8 cellular contexts compared by ENCODE assay signal in genomic region chr3:184560992-184561328, GRCh38. TPM values are rescaled to one million over a fixed set of nuclear protein-coding genes. Genes with fewer than 3 reads are reported as not detected.
DNase-seq lines count a peak whose midpoint lies in the region; ATAC-seq, FAIRE-seq and TF ChIP-seq lines count a peak whose summit lies in the region.

No MANE protein-coding gene starts in this region.

- peak; percentile 13 for ATAC-seq in HG03439 (IDR thresholded peaks at IDR 0.05; ENCODE audit: unreplicated experiment)

- no peak overlapping the region for H3K27ac ChIP-seq in brain microvascular endothelial cell

- H3K4me3 ChIP-seq in BE2C (ENCODE audit: low read depth, low read length), result peak overlapping the region; percentile 39; the same call in 1 of the 2 replicates
- H3K4me3 ChIP-seq in brain microvascular endothelial cell (ENCODE audit: low read depth, low read length), result peak overlapping the region; percentile 9
- H3K4me3 ChIP-seq in mucosa of stomach (ENCODE audit: low read length), result no peak overlapping the region

- H3K27me3 ChIP-seq in BE2C, result no peaks in the 10 kb centered on the region
- peaks cover 48% of the 10 kb centered on the region for H3K27me3 ChIP-seq in brain microvascular endothelial cell (replicated peaks)
- peaks cover 7% of the 10 kb centered on the region for H3K27me3 ChIP-seq in mucosa of stomach (ENCODE audit: control insufficient read depth, insufficient read depth, low read length)

- in situ Hi-C loops in brain microvascular endothelial cell (cut with HindIII; ENCODE audit: low pct_ligation_motif_present, low sequenced_read_pairs), result no loop called here

- H3K9me3 ChIP-seq in BE2C (no peaks in the 10 kb centered on the region), mucosa of stomach (ENCODE audit: control insufficient read depth, low read length) (no peaks in the 10 kb centered on the region)

- H3K4me1 ChIP-seq in BE2C (peaks cover 10% of the 10 kb centered on the region), mucosa of stomach (ENCODE audit: control insufficient read depth, insufficient read depth, low read length) (peaks cover 79% of the 10 kb centered on the region)

- no peak for FAIRE-seq in urothelium cell line (lab: Jason Lieb, UNC)

- DNase-seq in BE2C (no peak), brain microvascular endothelial cell (no peak), cerebellar cortex (ENCODE audit: low spot score) (no peak), NCI-H1436 treated with DMSO at 0.1 percent for 48 hours (lab: John Stamatoyannopoulos, UW) (no peak), urothelium cell line (ENCODE audit: low spot score) (no peak)
- DNase-seq in stimulated activated CD4-positive, alpha-beta T cell treated with anti-CD3 and anti-CD28 coated beads, Interleukin-2, amount 100 ng/mL, for 24 hours, result no peak

- no peaks in the 10 kb centered on the region for H3K36me3 ChIP-seq in BE2C
- H3K36me3 ChIP-seq in brain microvascular endothelial cell (replicated peaks), result no peaks in the 10 kb centered on the region
- no peaks in the 10 kb centered on the region for H3K36me3 ChIP-seq in mucosa of stomach (ENCODE audit: control insufficient read depth, insufficient read depth, low read length)

- no peak for TF ChIP-seq CTCF in BE2C (IDR thresholded peaks at IDR 0.05; ENCODE audit: low read depth, low read length)
- TF ChIP-seq CTCF in brain microvascular endothelial cell (IDR thresholded peaks at IDR 0.05; ENCODE audit: low read depth, low read length, missing control alignments), result no peak

- peak overlapping the region; percentile 27 for H3K9ac ChIP-seq in mucosa of stomach (ENCODE audit: low read length)

RNA-seq across cellular contexts. Expression of gene EPHB3, which starts 0.6 kb away (rescaled TPM):
- polyA plus RNA-seq in BE2C (2012; ENCODE audit: insufficient read depth, insufficient read length, low read depth), result 28.9 TPM
